8 cellular contexts compared by ENCODE assay signal in genomic region chr1:120544434-120544833, GRCh38.
A peak's percentile ranks its signal among the peaks of the same experiment; 100 is the strongest.
DNase-seq lines count a peak whose midpoint lies in the region; ATAC-seq and TF ChIP-seq lines count a peak whose summit lies in the region.
"Not testable (repeated sequence)": the region's sequence is repeated elsewhere in the genome, so short reads cannot be mapped to it uniquely, and the experiment has no call there.

No MANE protein-coding gene starts in this region.

- POLR2A ChIA-PET in activated naive CD8-positive, alpha-beta T cell treated with anti-CD3 and anti-CD28 coated beads, Interleukin-2, amount 10 ng/mL, durations not matched to agents 7 days and 5 days (lab: Charles Lee), result not testable (repeated sequence)

- DNase-seq in GM06990 (ENCODE audit: extremely low read depth, insufficient read length), result not testable (repeated sequence)
- DNase-seq in activated CD4-positive, alpha-beta T cell treated with anti-CD3 and anti-CD28 coated beads for 4 hours, result peak; percentile 69 to 93
- peak; percentile 68 for DNase-seq in activated naive CD8-positive, alpha-beta T cell treated with anti-CD3 and anti-CD28 coated beads, Interleukin-2, amount 10 ng/mL, durations not matched to agents 7 days and 5 days
- peak; percentile 55 for DNase-seq in Right ventricle myocardium superior
- peak; percentile 69 for DNase-seq in progenitor cell of endocrine pancreas (ENCODE audit: low spot score, unreplicated experiment)
- peak; percentile 48 to 58 for DNase-seq in stimulated activated CD8-positive, alpha-beta memory T cell treated with anti-CD3 and anti-CD28 coated beads, Interleukin-7, amount 100 ng/mL, for 48 hours (ENCODE audit: extremely low read depth in 1 of 2, low read depth in 1 of 2)

- not testable (repeated sequence) for H3K4me3 Mint-ChIP-seq in activated naive CD8-positive, alpha-beta T cell treated with anti-CD3 and anti-CD28 coated beads, Interleukin-2, amount 10 ng/mL, durations not matched to agents 7 days and 5 days; progenitor cell of endocrine pancreas (ENCODE audit: low read depth)

- H3K27me3 Mint-ChIP-seq in activated naive CD8-positive, alpha-beta T cell treated with anti-CD3 and anti-CD28 coated beads, Interleukin-2, amount 10 ng/mL, durations not matched to agents 7 days and 5 days; progenitor cell of endocrine pancreas: not testable (repeated sequence)

- H3K36me3 ChIP-seq in GM06990 (ENCODE audit: control insufficient read depth, insufficient read depth, low read length), result not testable (repeated sequence)

- ATAC-seq in GM21619 (IDR thresholded peaks at IDR 0.05; ENCODE audit: unreplicated experiment), result peak; percentile 86
- peak; percentile 87 for ATAC-seq in HG03439 (IDR thresholded peaks at IDR 0.05; ENCODE audit: unreplicated experiment)
- peak; percentile 95 for ATAC-seq in activated naive CD8-positive, alpha-beta T cell treated with anti-CD3 and anti-CD28 coated beads, Interleukin-2, amount 10 ng/mL, durations not matched to agents 7 days and 5 days (ENCODE audit: low read depth)
- ATAC-seq in Right ventricle myocardium superior (ENCODE audit: poor library complexity), result peak; percentile 78

- not testable (repeated sequence) for H3K36me3 Mint-ChIP-seq in activated naive CD8-positive, alpha-beta T cell treated with anti-CD3 and anti-CD28 coated beads, Interleukin-2, amount 10 ng/mL, durations not matched to agents 7 days and 5 days; progenitor cell of endocrine pancreas (ENCODE audit: insufficient read depth)

- H3K4me3 ChIP-seq in GM06990 (replicated peaks; ENCODE audit: low read depth, low read length), result not testable (repeated sequence)

- intact Hi-C loops in Right ventricle myocardium superior (cut with DNase I), result not testable (repeated sequence)

- TF ChIP-seq CTCF in GM06990 (IDR thresholded peaks at IDR 0.05; ENCODE audit: insufficient read depth, low read length, poor library complexity, severe bottlenecking) (peak; percentile 15), progenitor cell of endocrine pancreas (IDR thresholded peaks at IDR 0.05; ENCODE audit: unreplicated experiment) (peak; percentile 56)

- not testable (repeated sequence) for H3K27me3 ChIP-seq in GM06990 (replicated peaks; ENCODE audit: control insufficient read depth, insufficient read depth, low read length)

- H3K9me3 Mint-ChIP-seq in activated naive CD8-positive, alpha-beta T cell treated with anti-CD3 and anti-CD28 coated beads, Interleukin-2, amount 10 ng/mL, durations not matched to agents 7 days and 5 days; progenitor cell of endocrine pancreas (ENCODE audit: low read depth): not testable (repeated sequence)

- H3K27ac Mint-ChIP-seq in activated naive CD8-positive, alpha-beta T cell treated with anti-CD3 and anti-CD28 coated beads, Interleukin-2, amount 10 ng/mL, durations not matched to agents 7 days and 5 days; progenitor cell of endocrine pancreas: not testable (repeated sequence)

- H3K4me1 Mint-ChIP-seq in activated naive CD8-positive, alpha-beta T cell treated with anti-CD3 and anti-CD28 coated beads, Interleukin-2, amount 10 ng/mL, durations not matched to agents 7 days and 5 days; progenitor cell of endocrine pancreas (ENCODE audit: low read depth): not testable (repeated sequence)
